18 cellular contexts compared by ENCODE assay signal in the genomic region with DNA sequence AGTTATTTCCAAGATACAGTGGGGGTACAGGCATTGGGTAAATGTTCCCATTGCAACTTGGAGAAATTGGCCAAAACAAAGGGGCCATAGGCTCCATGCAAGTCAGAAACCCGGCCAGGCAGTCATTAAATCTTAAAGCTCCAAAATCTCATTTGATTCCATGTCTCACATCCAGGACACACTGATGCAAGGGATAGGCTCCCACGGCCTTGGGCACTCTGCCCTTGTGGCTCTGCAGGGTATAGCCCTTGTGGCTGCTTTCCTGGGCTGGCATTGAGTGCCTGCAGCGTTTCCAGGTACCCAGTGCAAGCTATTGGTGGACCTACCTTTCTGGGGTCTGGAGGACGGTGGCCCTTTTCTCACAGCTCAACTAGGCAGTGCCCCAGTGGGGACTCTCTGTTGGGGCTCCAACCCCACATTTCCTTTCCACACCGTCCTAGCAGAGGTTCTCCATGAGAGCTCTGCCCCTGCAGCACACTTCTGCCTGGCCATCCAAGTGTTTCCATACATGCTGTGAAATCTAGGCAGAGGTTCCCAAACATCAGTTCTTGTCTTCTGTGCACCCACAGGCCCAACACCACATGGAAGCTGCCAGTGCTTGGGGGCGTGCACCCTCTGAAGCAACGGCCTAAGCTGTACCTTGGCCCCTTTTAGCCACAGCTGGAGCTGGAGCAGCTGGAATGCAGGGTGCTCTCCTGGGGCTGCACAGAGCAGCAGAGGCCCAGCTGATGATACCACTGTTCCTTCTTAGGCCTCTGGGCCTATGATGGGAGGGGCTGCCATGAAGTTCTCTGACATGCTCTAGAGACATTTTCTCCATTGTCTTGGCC.
A peak's percentile ranks its signal among the peaks of the same experiment; 100 is the strongest.
DNase-seq lines count a peak whose midpoint lies in the region; ATAC-seq, FAIRE-seq and TF ChIP-seq lines count a peak whose summit lies in the region.
"Had no signal": no experiment of that assay in that cellular context is flagged by ENCODE, and none has a peak within 500 bp of the region (broad histone marks: within the 10 kb centered on the region; RNA-seq: fewer than 3 reads in every experiment).

No MANE protein-coding gene starts in this region.

- H2AFZ ChIP-seq in K562 (ENCODE audit: low read depth, low read length) = no peak overlapping the region

- H3K4me3 Mint-ChIP-seq in neural crest cell = no peak overlapping the region
- H3K4me3 Mint-ChIP-seq: CD4-positive, alpha-beta memory T cell; HFFc6 had no signal

- no peak for TF ChIP-seq EP300 in K562 (IDR thresholded peaks at IDR 0.05; ENCODE audit: low read length)

- H3K9me3 Mint-ChIP-seq in neural crest cell = peaks cover 2% of the 10 kb centered on the region
- H3K9me3 Mint-ChIP-seq: CD4-positive, alpha-beta memory T cell; HFFc6 had no signal

- no peaks in the 10 kb centered on the region for H3K27me3 ChIP-seq in K562 (ENCODE audit: control insufficient read depth in 2 of 2, insufficient read depth in 2 of 2, low read length in 2 of 2)
- H3K27me3 ChIP-seq: BE2C had no signal

- CTCF ChIA-PET in HEK293 (lab: Yijun Ruan, JAX) = interaction anchor here (0.6 kb wide), 1 partner anchor 278 kb away, joined by 3 read pairs; a partner anchor contains a TSS
- CTCF ChIA-PET in K562 (lab: Yijun Ruan, JAX; ENCODE audit: low intra/inter-chr PET ratio) = interaction anchor here (0.9 kb wide), 1 partner anchor 13 kb away, joined by 3 read pairs; no protein-coding TSS in a partner anchor

- WGBS in K562 (ENCODE audit: insufficient coverage, low coverage, missing lambda C conversion rate) = 92% methylated on average over 7 of the region's 7 CpGs

- peaks cover 77% of the 10 kb centered on the region for H3K79me2 ChIP-seq in K562 (ENCODE audit: control insufficient read depth, insufficient read depth, low read length)

- H3K36me3 ChIP-seq in HEK293 (ENCODE audit: control insufficient read depth in 2 of 2, insufficient read depth in 1 of 2, low read length in 2 of 2) = no peaks in the 10 kb centered on the region
- H3K36me3 ChIP-seq in K562 (ENCODE audit: control insufficient read depth, insufficient read depth, low read length) = peaks cover 8% of the 10 kb centered on the region; the same call in 1 of the 3 replicates
- H3K36me3 ChIP-seq: BE2C, HAP-1 had no signal

- DNase-seq in K562 (ENCODE audit: extremely low read depth in 1 of 4, low spot score in 3 of 4) (no peak), fibroblast of the aortic adventitia (ENCODE audit: low read depth) (peak; percentile 26), neural crest cell (ENCODE audit: low read depth, low spot score) (no peak), NK-92 (lab: John Stamatoyannopoulos, UW; ENCODE audit: unreplicated experiment) (no peak)
- DNase-seq: BE2C; CD4-positive, alpha-beta memory T cell; DMS79 treated with DMSO at 0.1 percent for 48 hours; EL; GOT3; HFFc6 had no signal

- H3K27ac ChIP-seq in HEK293 (ENCODE audit: extremely low read depth, low read depth, low read length) (no peak overlapping the region), K562 (ENCODE audit: extremely low read depth, low read depth, low read length) (no peak overlapping the region)
- H3K27ac ChIP-seq: C4-2B had no signal

- H3K36me3 Mint-ChIP-seq in neural crest cell (ENCODE audit: low read depth) = peaks cover 12% of the 10 kb centered on the region

- H3K4me1 ChIP-seq in HEK293 (ENCODE audit: control insufficient read depth, insufficient read depth, low read length) = no peaks in the 10 kb centered on the region
- no peaks in the 10 kb centered on the region; a peak in 1 of 5 replicates for H3K4me1 ChIP-seq in K562 (replicated peaks in 1 of 2; ENCODE audit: control insufficient read depth in 2 of 2, insufficient read depth in 2 of 2, low read length in 2 of 2)
- H3K4me1 ChIP-seq: BE2C had no signal

- H3K4me3 ChIP-seq in HEK293 (ENCODE audit: low read depth, low read length) = no peak overlapping the region
- H3K4me3 ChIP-seq in K562 = no peak overlapping the region
- no peak overlapping the region for H3K4me3 ChIP-seq in fibroblast of the aortic adventitia (ENCODE audit: low read depth, low read length)
- H3K4me3 ChIP-seq: HAP-1 had no signal

- FAIRE-seq in K562 (lab: Jason Lieb, UNC) = no peak
- FAIRE-seq: A204.1, G401.6, GM12891 had no signal

- H4K20me1 ChIP-seq in K562 (replicated peaks; ENCODE audit: control insufficient read depth, insufficient read depth, low read length) = no peaks in the 10 kb centered on the region

- H3K27ac Mint-ChIP-seq in neural crest cell (ENCODE audit: unreplicated experiment) = peak overlapping the region; percentile 50
- H3K27ac Mint-ChIP-seq: HFFc6 had no signal

- no peaks in the 10 kb centered on the region for H3K27me3 Mint-ChIP-seq in neural crest cell (ENCODE audit: low read depth)
- H3K27me3 Mint-ChIP-seq: CD4-positive, alpha-beta memory T cell had no signal

- POLR2A ChIA-PET in HEK293 (lab: Yijun Ruan, JAX) (no interaction called here), K562 (lab: Yijun Ruan, JAX) (interaction anchor here (0.6 kb wide), 1 partner anchor 71 kb away, joined by 3 read pairs; no protein-coding TSS in a partner anchor)

- H3K9me3 ChIP-seq in HEK293 (ENCODE audit: control insufficient read depth, insufficient read depth, low read depth, low read length) (no peaks in the 10 kb centered on the region), K562 (replicated peaks; ENCODE audit: control insufficient read depth, insufficient read depth, low read depth, low read length) (no peaks in the 10 kb centered on the region; the same call in 1 of the 2 replicates)
- H3K9me3 ChIP-seq: BE2C, HAP-1 had no signal

- no peak for TF ChIP-seq POLR2A in K562 (conservative IDR thresholded peaks at IDR 0.05)

- intact Hi-C loops in K562 (cut with micrococcal nuclease) = no loop called here

- H3K4me2 ChIP-seq in K562 (ENCODE audit: insufficient read depth, low read length) = no peak overlapping the region

- TF ChIP-seq RAD21 in K562 (CRISPR knock-in tag; conservative IDR thresholded peaks at IDR 0.05 in 1 of 2, IDR thresholded peaks at IDR 0.05 in 1 of 2) = no peak

- H3K9ac ChIP-seq in K562 (ENCODE audit: insufficient read depth in 1 of 2, low read depth in 2 of 2, low read length in 2 of 2) = no peak overlapping the region

- peak; percentile 31; the same call in 2 of the 3 replicates for ATAC-seq in K562
- ATAC-seq in HG02588 (IDR thresholded peaks at IDR 0.05; ENCODE audit: unreplicated experiment) = no peak
- no peak for ATAC-seq in HG02973 (IDR thresholded peaks at IDR 0.05; ENCODE audit: unreplicated experiment)

- BruUV-seq in K562 (replicated peaks; lab: Mats Ljungman, UMichigan) = no TSS peak

- in situ Hi-C loops in K562 (cut with MboI) = no loop called here

- H3K9me1 ChIP-seq in K562 (ENCODE audit: control insufficient read depth, insufficient read depth, low read length) = no peaks in the 10 kb centered on the region

- TF ChIP-seq CTCF in HEK293 (tag by site-specific recombination; IDR thresholded peaks at IDR 0.05) (no peak), K562 (IDR thresholded peaks at IDR 0.05 in 2 of 3, conservative IDR thresholded peaks at IDR 0.05 in 1 of 3; ENCODE audit: insufficient read depth in 2 of 3, low read depth in 1 of 3, low read length in 3 of 3) (no peak), fibroblast of the aortic adventitia (IDR thresholded peaks at IDR 0.05; ENCODE audit: insufficient read depth, low read length) (no peak), neural crest cell (conservative IDR thresholded peaks at IDR 0.05) (no peak)

- peaks cover 13% of the 10 kb centered on the region for H3K4me1 Mint-ChIP-seq in neural crest cell

TF ChIP-seq in HEK293, 187 proteins besides CTCF, POLR2A, EP300 and RAD21:
- TF ChIP-seq SCRT1 (tag by site-specific recombination; IDR thresholded peaks at IDR 0.05; ENCODE audit: borderline replicate concordance) (no peak), ZIC2 (tag by site-specific recombination; IDR thresholded peaks at IDR 0.05) (peak; percentile 28; the same call in 1 of the 2 replicates), ZNF426 (tag by site-specific recombination; IDR thresholded peaks at IDR 0.05) (no peak)
- TF ChIP-seq, protein P1, sequence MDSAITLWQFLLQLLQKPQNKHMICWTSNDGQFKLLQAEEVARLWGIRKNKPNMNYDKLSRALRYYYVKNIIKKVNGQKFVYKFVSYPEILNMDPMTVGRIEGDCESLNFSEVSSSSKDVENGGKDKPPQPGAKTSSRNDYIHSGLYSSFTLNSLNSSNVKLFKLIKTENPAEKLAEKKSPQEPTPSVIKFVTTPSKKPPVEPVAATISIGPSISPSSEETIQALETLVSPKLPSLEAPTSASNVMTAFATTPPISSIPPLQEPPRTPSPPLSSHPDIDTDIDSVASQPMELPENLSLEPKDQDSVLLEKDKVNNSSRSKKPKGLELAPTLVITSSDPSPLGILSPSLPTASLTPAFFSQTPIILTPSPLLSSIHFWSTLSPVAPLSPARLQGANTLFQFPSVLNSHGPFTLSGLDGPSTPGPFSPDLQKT (IDR thresholded peaks at IDR 0.05; ENCODE audit: borderline replicate concordance, low read depth, low read length) = no peak

TF ChIP-seq in K562, 482 proteins besides CTCF, POLR2A, EP300 and RAD21 (continues in another document):
- TF ChIP-seq ZNF165 (CRISPR knock-in tag; IDR thresholded peaks at IDR 0.05; ENCODE audit: borderline replicate concordance) (no peak), MTF1 (CRISPR knock-in tag; IDR thresholded peaks at IDR 0.05; ENCODE audit: borderline replicate concordance) (no peak), ZBTB8A (IDR thresholded peaks at IDR 0.05; ENCODE audit: partially characterized antibody) (no peak)
- TF ChIP-seq, protein P2, sequence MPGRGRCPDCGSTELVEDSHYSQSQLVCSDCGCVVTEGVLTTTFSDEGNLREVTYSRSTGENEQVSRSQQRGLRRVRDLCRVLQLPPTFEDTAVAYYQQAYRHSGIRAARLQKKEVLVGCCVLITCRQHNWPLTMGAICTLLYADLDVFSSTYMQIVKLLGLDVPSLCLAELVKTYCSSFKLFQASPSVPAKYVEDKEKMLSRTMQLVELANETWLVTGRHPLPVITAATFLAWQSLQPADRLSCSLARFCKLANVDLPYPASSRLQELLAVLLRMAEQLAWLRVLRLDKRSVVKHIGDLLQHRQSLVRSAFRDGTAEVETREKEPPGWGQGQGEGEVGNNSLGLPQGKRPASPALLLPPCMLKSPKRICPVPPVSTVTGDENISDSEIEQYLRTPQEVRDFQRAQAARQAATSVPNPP (IDR thresholded peaks at IDR 0.05; ENCODE audit: borderline replicate concordance, insufficient read depth, insufficient read length) = no peak
